Comparison of ENCODE assay signal across 1 cellular context in the genomic region with DNA sequence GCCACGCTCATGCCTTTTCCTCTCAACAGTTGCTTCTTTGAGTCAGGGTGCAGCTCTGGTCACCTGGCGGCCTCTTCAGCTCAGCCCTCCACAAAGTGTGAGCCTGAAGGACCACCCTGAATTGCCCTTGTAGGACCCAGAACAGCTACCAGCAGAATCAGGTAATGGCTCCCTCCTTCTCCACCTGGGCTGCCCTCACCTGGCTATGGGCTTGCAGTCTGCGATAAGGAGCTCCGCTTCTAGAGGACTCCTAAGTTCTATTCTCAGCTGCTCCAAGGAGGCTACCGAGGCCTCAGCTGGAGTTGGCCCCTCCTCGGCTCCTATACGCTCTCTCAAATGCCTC.
TF ChIP-seq lines count a peak whose summit lies in the region.

No MANE protein-coding gene starts in this region.

TF ChIP-seq in HepG2, 621 proteins besides CTCF, POLR2A, EP300 and RAD21 (continued from another document):
- TF ChIP-seq, protein P1, sequence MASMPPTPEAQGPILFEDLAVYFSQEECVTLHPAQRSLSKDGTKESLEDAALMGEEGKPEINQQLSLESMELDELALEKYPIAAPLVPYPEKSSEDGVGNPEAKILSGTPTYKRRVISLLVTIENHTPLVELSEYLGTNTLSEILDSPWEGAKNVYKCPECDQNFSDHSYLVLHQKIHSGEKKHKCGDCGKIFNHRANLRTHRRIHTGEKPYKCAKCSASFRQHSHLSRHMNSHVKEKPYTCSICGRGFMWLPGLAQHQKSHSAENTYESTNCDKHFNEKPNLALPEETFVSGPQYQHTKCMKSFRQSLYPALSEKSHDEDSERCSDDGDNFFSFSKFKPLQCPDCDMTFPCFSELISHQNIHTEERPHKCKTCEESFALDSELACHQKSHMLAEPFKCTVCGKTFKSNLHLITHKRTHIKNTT (CRISPR knock-in tag; IDR thresholded peaks at IDR 0.05), result no peak
- no peak for TF ChIP-seq NR2F2 (IDR thresholded peaks at IDR 0.05; ENCODE audit: borderline replicate concordance, low read depth)
- TF ChIP-seq ZNF547 (CRISPR knock-in tag; IDR thresholded peaks at IDR 0.05), result peak; percentile 10; the same call in 1 of the 2 replicates
- TF ChIP-seq ZNF33A (CRISPR knock-in tag; IDR thresholded peaks at IDR 0.05; ENCODE audit: borderline replicate concordance), result 0 out of 2 replicates have a peak, but pooled peaks have one; percentile 19
- TF ChIP-seq NR1H2 (CRISPR knock-in tag; IDR thresholded peaks at IDR 0.05; ENCODE audit: borderline replicate concordance, low read depth), result no peak
- TF ChIP-seq, protein P2, sequence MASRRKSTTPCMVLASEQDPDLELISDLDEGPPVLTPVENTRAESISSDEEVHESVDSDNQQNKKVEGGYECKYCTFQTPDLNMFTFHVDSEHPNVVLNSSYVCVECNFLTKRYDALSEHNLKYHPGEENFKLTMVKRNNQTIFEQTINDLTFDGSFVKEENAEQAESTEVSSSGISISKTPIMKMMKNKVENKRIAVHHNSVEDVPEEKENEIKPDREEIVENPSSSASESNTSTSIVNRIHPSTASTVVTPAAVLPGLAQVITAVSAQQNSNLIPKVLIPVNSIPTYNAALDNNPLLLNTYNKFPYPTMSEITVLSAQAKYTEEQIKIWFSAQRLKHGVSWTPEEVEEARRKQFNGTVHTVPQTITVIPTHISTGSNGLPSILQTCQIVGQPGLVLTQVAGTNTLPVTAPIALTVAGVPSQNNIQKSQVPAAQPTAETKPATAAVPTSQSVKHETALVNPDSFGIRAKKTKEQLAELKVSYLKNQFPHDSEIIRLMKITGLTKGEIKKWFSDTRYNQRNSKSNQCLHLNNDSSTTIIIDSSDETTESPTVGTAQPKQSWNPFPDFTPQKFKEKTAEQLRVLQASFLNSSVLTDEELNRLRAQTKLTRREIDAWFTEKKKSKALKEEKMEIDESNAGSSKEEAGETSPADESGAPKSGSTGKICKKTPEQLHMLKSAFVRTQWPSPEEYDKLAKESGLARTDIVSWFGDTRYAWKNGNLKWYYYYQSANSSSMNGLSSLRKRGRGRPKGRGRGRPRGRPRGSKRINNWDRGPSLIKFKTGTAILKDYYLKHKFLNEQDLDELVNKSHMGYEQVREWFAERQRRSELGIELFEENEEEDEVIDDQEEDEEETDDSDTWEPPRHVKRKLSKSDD (CRISPR knock-in tag; IDR thresholded peaks at IDR 0.05; ENCODE audit: low read depth), result no peak; the same call in 1 of the 2 replicates
- TF ChIP-seq HNRNPH1 (optimal IDR thresholded peaks at IDR 0.05; ENCODE audit: low read depth, low read length), result no peak
- TF ChIP-seq SRSF4 (IDR thresholded peaks at IDR 0.05; ENCODE audit: low read depth, low read length, poor library complexity, severe bottlenecking), result no peak
- 0 out of 2 replicates have a peak, but pooled peaks have one; percentile 50 for TF ChIP-seq ZSCAN31 (CRISPR knock-in tag; IDR thresholded peaks at IDR 0.05; ENCODE audit: low read depth)
- 0 out of 2 replicates have a peak, but pooled peaks have one; percentile 16 for TF ChIP-seq MZF1 (CRISPR knock-in tag; IDR thresholded peaks at IDR 0.05; ENCODE audit: borderline replicate concordance)
- TF ChIP-seq ZNF558 (CRISPR knock-in tag; IDR thresholded peaks at IDR 0.05; ENCODE audit: borderline replicate concordance), result no peak
- TF ChIP-seq, protein P3, sequence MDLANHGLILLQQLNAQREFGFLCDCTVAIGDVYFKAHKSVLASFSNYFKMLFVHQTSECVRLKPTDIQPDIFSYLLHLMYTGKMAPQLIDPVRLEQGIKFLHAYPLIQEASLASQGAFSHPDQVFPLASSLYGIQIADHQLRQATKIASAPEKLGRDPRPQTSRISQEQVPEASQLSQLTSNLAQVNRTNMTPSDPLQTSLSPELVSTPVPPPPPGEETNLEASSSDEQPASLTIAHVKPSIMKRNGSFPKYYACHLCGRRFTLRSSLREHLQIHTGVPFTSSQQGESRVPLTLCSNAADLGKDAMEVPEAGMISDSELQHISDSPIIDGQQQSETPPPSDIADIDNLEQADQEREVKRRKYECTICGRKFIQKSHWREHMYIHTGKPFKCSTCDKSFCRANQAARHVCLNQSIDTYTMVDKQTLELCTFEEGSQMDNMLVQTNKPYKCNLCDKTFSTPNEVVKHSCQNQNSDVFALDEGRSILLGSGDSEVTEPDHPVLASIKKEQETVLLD (CRISPR knock-in tag; IDR thresholded peaks at IDR 0.05; ENCODE audit: low read depth), result no peak
- TF ChIP-seq ZNF253 (CRISPR knock-in tag; IDR thresholded peaks at IDR 0.05; ENCODE audit: borderline replicate concordance), result peak; percentile 44; the same call in 1 of the 2 replicates
- TF ChIP-seq ZMYM3 (CRISPR knock-in tag; IDR thresholded peaks at IDR 0.05), result no peak
- TF ChIP-seq EED (CRISPR knock-in tag; IDR thresholded peaks at IDR 0.05), result 0 out of 2 replicates have a peak, but pooled peaks have one; percentile 55
- TF ChIP-seq ARHGAP35 (CRISPR knock-in tag; IDR thresholded peaks at IDR 0.05; ENCODE audit: borderline replicate concordance), result no peak
- TF ChIP-seq ZBTB20 (CRISPR knock-in tag; IDR thresholded peaks at IDR 0.05; ENCODE audit: borderline replicate concordance, low read depth), result 0 out of 2 replicates have a peak, but pooled peaks have one; percentile 39
- 0 out of 2 replicates have a peak, but pooled peaks have one; percentile 8 for TF ChIP-seq KLF12 (CRISPR knock-in tag; IDR thresholded peaks at IDR 0.05; ENCODE audit: borderline replicate concordance)
- TF ChIP-seq ZNF264 (CRISPR knock-in tag; IDR thresholded peaks at IDR 0.05), result 0 out of 2 replicates have a peak, but pooled peaks have one; percentile 17
- TF ChIP-seq ZIK1 (CRISPR knock-in tag; IDR thresholded peaks at IDR 0.05; ENCODE audit: borderline replicate concordance, low read depth), result peak; percentile 16; the same call in 1 of the 2 replicates
- no peak for TF ChIP-seq RXRA (CRISPR knock-in tag; IDR thresholded peaks at IDR 0.05)
- TF ChIP-seq SRSF9 (IDR thresholded peaks at IDR 0.05; ENCODE audit: borderline replicate concordance, insufficient read depth, low read depth, low read length, poor library complexity, severe bottlenecking), result no peak
- TF ChIP-seq ZNF616 (CRISPR knock-in tag; IDR thresholded peaks at IDR 0.05; ENCODE audit: low read depth), result no peak
- TF ChIP-seq, protein P4, sequence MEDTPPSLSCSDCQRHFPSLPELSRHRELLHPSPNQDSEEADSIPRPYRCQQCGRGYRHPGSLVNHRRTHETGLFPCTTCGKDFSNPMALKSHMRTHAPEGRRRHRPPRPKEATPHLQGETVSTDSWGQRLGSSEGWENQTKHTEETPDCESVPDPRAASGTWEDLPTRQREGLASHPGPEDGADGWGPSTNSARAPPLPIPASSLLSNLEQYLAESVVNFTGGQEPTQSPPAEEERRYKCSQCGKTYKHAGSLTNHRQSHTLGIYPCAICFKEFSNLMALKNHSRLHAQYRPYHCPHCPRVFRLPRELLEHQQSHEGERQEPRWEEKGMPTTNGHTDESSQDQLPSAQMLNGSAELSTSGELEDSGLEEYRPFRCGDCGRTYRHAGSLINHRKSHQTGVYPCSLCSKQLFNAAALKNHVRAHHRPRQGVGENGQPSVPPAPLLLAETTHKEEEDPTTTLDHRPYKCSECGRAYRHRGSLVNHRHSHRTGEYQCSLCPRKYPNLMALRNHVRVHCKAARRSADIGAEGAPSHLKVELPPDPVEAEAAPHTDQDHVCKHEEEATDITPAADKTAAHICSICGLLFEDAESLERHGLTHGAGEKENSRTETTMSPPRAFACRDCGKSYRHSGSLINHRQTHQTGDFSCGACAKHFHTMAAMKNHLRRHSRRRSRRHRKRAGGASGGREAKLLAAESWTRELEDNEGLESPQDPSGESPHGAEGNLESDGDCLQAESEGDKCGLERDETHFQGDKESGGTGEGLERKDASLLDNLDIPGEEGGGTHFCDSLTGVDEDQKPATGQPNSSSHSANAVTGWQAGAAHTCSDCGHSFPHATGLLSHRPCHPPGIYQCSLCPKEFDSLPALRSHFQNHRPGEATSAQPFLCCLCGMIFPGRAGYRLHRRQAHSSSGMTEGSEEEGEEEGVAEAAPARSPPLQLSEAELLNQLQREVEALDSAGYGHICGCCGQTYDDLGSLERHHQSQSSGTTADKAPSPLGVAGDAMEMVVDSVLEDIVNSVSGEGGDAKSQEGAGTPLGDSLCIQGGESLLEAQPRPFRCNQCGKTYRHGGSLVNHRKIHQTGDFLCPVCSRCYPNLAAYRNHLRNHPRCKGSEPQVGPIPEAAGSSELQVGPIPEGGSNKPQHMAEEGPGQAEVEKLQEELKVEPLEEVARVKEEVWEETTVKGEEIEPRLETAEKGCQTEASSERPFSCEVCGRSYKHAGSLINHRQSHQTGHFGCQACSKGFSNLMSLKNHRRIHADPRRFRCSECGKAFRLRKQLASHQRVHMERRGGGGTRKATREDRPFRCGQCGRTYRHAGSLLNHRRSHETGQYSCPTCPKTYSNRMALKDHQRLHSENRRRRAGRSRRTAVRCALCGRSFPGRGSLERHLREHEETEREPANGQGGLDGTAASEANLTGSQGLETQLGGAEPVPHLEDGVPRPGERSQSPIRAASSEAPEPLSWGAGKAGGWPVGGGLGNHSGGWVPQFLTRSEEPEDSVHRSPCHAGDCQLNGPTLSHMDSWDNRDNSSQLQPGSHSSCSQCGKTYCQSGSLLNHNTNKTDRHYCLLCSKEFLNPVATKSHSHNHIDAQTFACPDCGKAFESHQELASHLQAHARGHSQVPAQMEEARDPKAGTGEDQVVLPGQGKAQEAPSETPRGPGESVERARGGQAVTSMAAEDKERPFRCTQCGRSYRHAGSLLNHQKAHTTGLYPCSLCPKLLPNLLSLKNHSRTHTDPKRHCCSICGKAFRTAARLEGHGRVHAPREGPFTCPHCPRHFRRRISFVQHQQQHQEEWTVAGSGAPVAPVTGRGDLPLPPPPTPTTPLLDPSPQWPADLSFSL (CRISPR knock-in tag; IDR thresholded peaks at IDR 0.05), result no peak
- TF ChIP-seq, protein P5, sequence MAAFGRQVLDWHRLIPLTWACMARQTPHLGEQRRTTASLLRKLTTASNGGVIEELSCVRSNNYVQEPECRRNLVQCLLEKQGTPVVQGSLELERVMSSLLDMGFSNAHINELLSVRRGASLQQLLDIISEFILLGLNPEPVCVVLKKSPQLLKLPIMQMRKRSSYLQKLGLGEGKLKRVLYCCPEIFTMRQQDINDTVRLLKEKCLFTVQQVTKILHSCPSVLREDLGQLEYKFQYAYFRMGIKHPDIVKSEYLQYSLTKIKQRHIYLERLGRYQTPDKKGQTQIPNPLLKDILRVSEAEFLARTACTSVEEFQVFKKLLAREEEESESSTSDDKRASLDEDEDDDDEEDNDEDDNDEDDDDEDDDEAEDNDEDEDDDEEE (CRISPR knock-in tag; IDR thresholded peaks at IDR 0.05), result 0 out of 2 replicates have a peak, but pooled peaks have one; percentile 64
- TF ChIP-seq, protein P6, sequence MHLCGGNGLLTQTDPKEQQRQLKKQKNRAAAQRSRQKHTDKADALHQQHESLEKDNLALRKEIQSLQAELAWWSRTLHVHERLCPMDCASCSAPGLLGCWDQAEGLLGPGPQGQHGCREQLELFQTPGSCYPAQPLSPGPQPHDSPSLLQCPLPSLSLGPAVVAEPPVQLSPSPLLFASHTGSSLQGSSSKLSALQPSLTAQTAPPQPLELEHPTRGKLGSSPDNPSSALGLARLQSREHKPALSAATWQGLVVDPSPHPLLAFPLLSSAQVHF (CRISPR knock-in tag; IDR thresholded peaks at IDR 0.05), result no peak
- TF ChIP-seq ZNF777 (CRISPR knock-in tag; IDR thresholded peaks at IDR 0.05), result no peak
- TF ChIP-seq EEA1 (CRISPR knock-in tag; IDR thresholded peaks at IDR 0.05; ENCODE audit: borderline replicate concordance), result 0 out of 2 replicates have a peak, but pooled peaks have one; percentile 39
- TF ChIP-seq CREB1 (IDR thresholded peaks at IDR 0.05), result no peak
- peak; percentile 50; the same call in 1 of the 2 replicates for TF ChIP-seq CREB1 (CRISPR knock-in tag; IDR thresholded peaks at IDR 0.05)
- 0 out of 2 replicates have a peak, but pooled peaks have one; percentile 38 for TF ChIP-seq ZNF441 (CRISPR knock-in tag; IDR thresholded peaks at IDR 0.05; ENCODE audit: borderline replicate concordance)
